30 cellular contexts compared by ENCODE assay signal in genomic region chr1:39695011-39695410, GRCh38. TPM values are rescaled to one million over a fixed set of nuclear protein-coding genes. Genes with fewer than 3 reads are reported as not detected.
DNase-seq lines count a peak whose midpoint lies in the region; ATAC-seq and TF ChIP-seq lines count a peak whose summit lies in the region.
"Had no signal": no experiment of that assay in that cellular context is flagged by ENCODE, and none has a peak within 500 bp of the region (broad histone marks: within the 10 kb centered on the region; RNA-seq: fewer than 3 reads in every experiment).

No MANE protein-coding gene starts in this region.

- POLR2A ChIA-PET in T-cell (lab: Charles Lee): no interaction called here
- POLR2A ChIA-PET in naive thymus-derived CD8-positive, alpha-beta T cell (lab: Charles Lee): no interaction called here

- H3K4me1 Mint-ChIP-seq in T-cell: peaks cover 19 to 32% (median 26%) of the 10 kb centered on the region in 3 donors
- H3K4me1 Mint-ChIP-seq in naive thymus-derived CD8-positive, alpha-beta T cell: peaks cover 19 to 33% (median 19%) of the 10 kb centered on the region in 4 donors

- peak; percentile 51 for DNase-seq in activated effector memory CD4-positive, alpha-beta T cell treated with anti-CD3 and anti-CD28 coated beads, Interleukin-2, amount 50 U/mL, for 16 hours
- no peak for DNase-seq in activated effector memory CD4-positive, alpha-beta T cell treated with Interleukin-2 at 50 U/mL for 16 hours
- no peak for DNase-seq in T-cell
- DNase-seq in islet precursor cell: peak; percentile 46
- no peak for DNase-seq in GM20000 (ENCODE audit: low spot score)
- no peak for DNase-seq in naive thymus-derived CD8-positive, alpha-beta T cell
- no peak for DNase-seq in AML-193 (lab: John Stamatoyannopoulos, UW)
- no peak for DNase-seq in AG08395 (ENCODE audit: low spot score)
- DNase-seq: activated CD4-positive, alpha-beta T cell treated with anti-CD3 and anti-CD28 coated beads for 1 hour; activated CD8-positive, alpha-beta memory T cell treated with anti-CD3 and anti-CD28 coated beads, Interleukin-2, amount 50 U/mL, for 48 hours; activated CD8-positive, alpha-beta T cell treated with anti-CD3 and anti-CD28 coated beads for 36 hours; CD4-positive, alpha-beta memory T cell; DMS 273 treated with DMSO at 0.1 percent for 48 hours; dorsolateral prefrontal cortex; esophagus squamous epithelium; Karpas-422; left colon; NCI-H1436; NCI-H2081 treated with DMSO at 0.1 percent for 48 hours; PC-9; Right ventricle myocardium superior; stimulated activated naive B cell treated with anti-CD40 and anti-IgM and Interleukin-4, amounts not matched to agents 10 μg/mL and 1 μg/mL and 100 μg/mL, for 72 hours had no signal

- H3K9me3 Mint-ChIP-seq in T-cell: no peaks in the 10 kb centered on the region
- H3K9me3 Mint-ChIP-seq in naive thymus-derived CD8-positive, alpha-beta T cell: no peaks in the 10 kb centered on the region
- H3K9me3 Mint-ChIP-seq: activated CD8-positive, alpha-beta T cell treated with anti-CD3 and anti-CD28 coated beads for 36 hours; activated naive CD4-positive, alpha-beta T cell treated with anti-CD3 and anti-CD28 coated beads, Interleukin-2, amount 50 U/mL, for 72 hours; activated T-helper 1 cell treated with anti-CD3 and anti-CD28 coated beads, Interleukin-12 subunit alpha, Interleukin-12 subunit beta, Interleukin-2, Interleukin-4 antibody, amounts not matched to agents 30 ng/mL and 10 ng/mL and 1 ng/mL, durations not matched to agents 14 hours and 24 hours and 36 hours; CD4-positive, alpha-beta memory T cell; stimulated activated naive B cell treated with anti-CD40 and anti-IgM and Interleukin-4, amounts not matched to agents 10 μg/mL and 1 μg/mL and 100 μg/mL, for 72 hours; T-helper 2 cell treated with Interferon-gamma antibody and Interleukin-4, amounts not matched to agents 5 μg/mL and 100 μg/mL, for 36 hours; type B pancreatic cell had no signal

- ATAC-seq in T-cell (replicated peaks in 1 of 4): no peak
- no peak for ATAC-seq in naive thymus-derived CD8-positive, alpha-beta T cell
- ATAC-seq: activated CD8-positive, alpha-beta T cell treated with anti-CD3 and anti-CD28 coated beads for 36 hours; activated naive CD4-positive, alpha-beta T cell treated with anti-CD3 and anti-CD28 coated beads, Interleukin-2, amount 50 U/mL, for 72 hours; left colon; stimulated activated naive B cell treated with anti-CD40 and anti-IgM and Interleukin-4, amounts not matched to agents 10 μg/mL and 1 μg/mL and 100 μg/mL, for 72 hours had no signal

- peak overlapping the region; percentile 7 to 66 for H3K27ac Mint-ChIP-seq in T-cell
- peak overlapping the region in 4 of 10 donors; percentile 40 to 76 (median 52) for H3K27ac Mint-ChIP-seq in naive thymus-derived CD8-positive, alpha-beta T cell
- H3K27ac Mint-ChIP-seq: activated CD8-positive, alpha-beta T cell treated with anti-CD3 and anti-CD28 coated beads for 36 hours; activated naive CD4-positive, alpha-beta T cell treated with anti-CD3 and anti-CD28 coated beads, Interleukin-2, amount 50 U/mL, for 72 hours; activated T-helper 1 cell treated with anti-CD3 and anti-CD28 coated beads, Interleukin-12 subunit alpha, Interleukin-12 subunit beta, Interleukin-2, Interleukin-4 antibody, amounts not matched to agents 30 ng/mL and 10 ng/mL and 1 ng/mL, durations not matched to agents 14 hours and 24 hours and 36 hours; stimulated activated naive B cell treated with anti-CD40 and anti-IgM and Interleukin-4, amounts not matched to agents 10 μg/mL and 1 μg/mL and 100 μg/mL, for 72 hours; T-helper 2 cell treated with Interferon-gamma antibody and Interleukin-4, amounts not matched to agents 5 μg/mL and 100 μg/mL, for 36 hours; type B pancreatic cell had no signal

- H3K36me3 Mint-ChIP-seq in T-cell: no peaks in the 10 kb centered on the region
- H3K36me3 Mint-ChIP-seq in naive thymus-derived CD8-positive, alpha-beta T cell: no peaks in the 10 kb centered on the region
- H3K36me3 Mint-ChIP-seq: activated naive CD4-positive, alpha-beta T cell treated with anti-CD3 and anti-CD28 coated beads, Interleukin-2, amount 50 U/mL, for 72 hours; type B pancreatic cell had no signal

- CTCF ChIA-PET in T-cell (lab: Charles Lee): interaction anchor here (0.6 to 1.6 kb wide), 2 partner anchors 37 to 91 kb away, joined by 4 read pairs; no protein-coding TSS in a partner anchor

- TF ChIP-seq CTCF in GM20000 (IDR thresholded peaks at IDR 0.05; ENCODE audit: extremely low read depth, missing control alignments): no peak

- H3K27me3 Mint-ChIP-seq in T-cell: peaks cover 0 to 9% of the 10 kb centered on the region in 2 donors
- peaks cover 0 to 32% (median 2%) of the 10 kb centered on the region in 5 donors for H3K27me3 Mint-ChIP-seq in naive thymus-derived CD8-positive, alpha-beta T cell
- H3K27me3 Mint-ChIP-seq: CD4-positive, alpha-beta memory T cell had no signal

- H3K4me3 Mint-ChIP-seq in T-cell: no peak overlapping the region
- no peak overlapping the region for H3K4me3 Mint-ChIP-seq in naive thymus-derived CD8-positive, alpha-beta T cell
- H3K4me3 Mint-ChIP-seq: activated CD8-positive, alpha-beta T cell treated with anti-CD3 and anti-CD28 coated beads for 36 hours; activated T-helper 1 cell treated with anti-CD3 and anti-CD28 coated beads, Interleukin-12 subunit alpha, Interleukin-12 subunit beta, Interleukin-2, Interleukin-4 antibody, amounts not matched to agents 30 ng/mL and 10 ng/mL and 1 ng/mL, durations not matched to agents 14 hours and 24 hours and 36 hours; stimulated activated naive B cell treated with anti-CD40 and anti-IgM and Interleukin-4, amounts not matched to agents 10 μg/mL and 1 μg/mL and 100 μg/mL, for 72 hours; T-helper 2 cell treated with Interferon-gamma antibody and Interleukin-4, amounts not matched to agents 5 μg/mL and 100 μg/mL, for 36 hours; type B pancreatic cell had no signal

RNA-seq across cellular contexts. Expression of gene HPCAL4, which starts 3.8 kb away (rescaled TPM):
- total RNA-seq in T-cell: 10 to 100 TPM; 10.3 to 38.5 (median 28.5) TPM
- 10 to 100 TPM; 31.9 to 32.5 TPM for total RNA-seq in naive thymus-derived CD8-positive, alpha-beta T cell
- 1 to 10 TPM; 2.1 to 4.6 (median 3.9) TPM for polyA plus RNA-seq in naive thymus-derived CD8-positive, alpha-beta T cell
- total RNA-seq: lung microvascular endothelial cell, osteocyte had no signal

RNA-seq across cellular contexts. Expression of gene NT5C1A, which starts 23.1 kb away (rescaled TPM):
- 1 to 10 TPM in 1 of 5 donors, under 1 TPM in 3, not detected in 1; 0.22 to 1.3 (median 0.42) TPM for total RNA-seq in T-cell
- under 1 TPM; 0.71 to 0.88 TPM for total RNA-seq in naive thymus-derived CD8-positive, alpha-beta T cell
- not detected for polyA plus RNA-seq in naive thymus-derived CD8-positive, alpha-beta T cell
- total RNA-seq: esophagus squamous epithelium, left colon, lung microvascular endothelial cell, osteocyte, PC-9 had no signal
- polyA plus RNA-seq: CD4-positive, alpha-beta memory T cell; neural cell had no signal

RNA-seq across cellular contexts. Expression of gene PPIE, which starts 43.7 kb away (rescaled TPM):
- total RNA-seq in T-cell: 10 to 100 TPM; 50.8 to 72.6 (median 58.7) TPM
- total RNA-seq in naive thymus-derived CD8-positive, alpha-beta T cell: 10 to 100 TPM; 86.9 to 88.3 TPM
- 100 to 1,000 TPM; 101 to 123 (median 102) TPM for polyA plus RNA-seq in naive thymus-derived CD8-positive, alpha-beta T cell

RNA-seq across cellular contexts. Expression of gene HEYL, which starts 55.6 kb away (rescaled TPM):
- total RNA-seq in T-cell: under 1 TPM in 2 of 5 donors, not detected in 3; 0.15 to 0.25 TPM
- total RNA-seq in naive thymus-derived CD8-positive, alpha-beta T cell: under 1 TPM in 1 of 2 experiments, not detected in 1; 0.11 TPM
- polyA plus RNA-seq in naive thymus-derived CD8-positive, alpha-beta T cell: under 1 TPM in 1 of 3 donors, not detected in 2; 0.30 TPM
- total RNA-seq: H4, lung microvascular endothelial cell had no signal
- polyA plus RNA-seq: neural cell had no signal

Comparison
In these comparisons a context has a peak if more than half of its experiments do, and no peak if none do; other contexts are left out.
1. DNase-seq: peak in activated effector memory CD4-positive, alpha-beta T cell treated with anti-CD3 and anti-CD28 coated beads, Interleukin-2, amount 50 U/mL, for 16 hours (single experiment) and islet precursor cell (single experiment); none in activated effector memory CD4-positive, alpha-beta T cell treated with Interleukin-2 at 50 U/mL for 16 hours (single experiment), T-cell (0 of 34), GM20000 (single experiment), naive thymus-derived CD8-positive, alpha-beta T cell (0 of 10), AML-193 (0 of 2) and AG08395 (single experiment).